ENCODE assay signal across 8 cellular contexts in the genomic region with DNA sequence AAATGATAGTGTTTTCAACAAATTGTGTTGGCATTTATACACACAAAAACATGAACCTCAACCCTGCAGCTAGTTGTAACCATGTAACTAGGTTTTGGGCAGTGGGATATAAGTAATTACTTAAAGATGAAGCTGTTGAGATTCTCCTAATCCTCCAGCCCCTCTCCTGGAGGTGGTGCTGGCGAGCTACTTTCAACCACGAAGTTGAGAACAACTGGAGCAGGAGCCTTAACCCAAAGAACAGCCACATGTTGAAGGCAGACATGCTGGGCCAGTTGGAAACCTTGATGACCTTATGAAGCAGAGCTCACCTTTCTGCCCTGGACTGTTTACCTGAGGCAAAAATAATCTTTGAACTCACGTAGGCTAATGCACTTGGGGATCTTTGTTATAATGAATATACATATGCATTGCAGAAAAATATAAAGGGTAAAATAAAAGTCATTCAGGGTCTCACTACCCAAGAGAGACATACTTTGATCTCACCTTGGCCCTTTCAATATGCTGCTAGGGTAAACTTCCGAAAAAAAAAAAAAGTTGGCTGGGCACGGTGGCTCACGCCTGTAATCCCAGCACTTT.
A peak's percentile ranks its signal among the peaks of the same experiment; 100 is the strongest.
DNase-seq lines count a peak whose midpoint lies in the region; ATAC-seq, FAIRE-seq and TF ChIP-seq lines count a peak whose summit lies in the region.

No MANE protein-coding gene starts in this region.

- no peak for ATAC-seq in GM21360 (IDR thresholded peaks at IDR 0.05; ENCODE audit: unreplicated experiment)

- no peak overlapping the region for H3K4me2 ChIP-seq in endothelial cell of umbilical vein (ENCODE audit: insufficient read depth, low read length)
- H3K4me2 ChIP-seq in neural cell (ENCODE audit: low read length), result no peak overlapping the region

- no peaks in the 10 kb centered on the region for H3K79me2 ChIP-seq in endothelial cell of umbilical vein (ENCODE audit: control insufficient read depth, insufficient read depth, low read length)
- H3K79me2 ChIP-seq in neural cell (replicated peaks; ENCODE audit: insufficient read depth, low read length), result no peaks in the 10 kb centered on the region

- H3K27me3 ChIP-seq in WERI-Rb-1 (ENCODE audit: insufficient read depth, low read depth, severe bottlenecking) (no peaks in the 10 kb centered on the region), endothelial cell of umbilical vein (ENCODE audit: control insufficient read depth in 2 of 2, insufficient read depth in 2 of 2, low read length in 2 of 2) (peaks cover 0 to 2% of the 10 kb centered on the region in 2 experiments), neural cell (ENCODE audit: insufficient read depth, low read depth, low read length) (no peaks in the 10 kb centered on the region)

- TF ChIP-seq RAD21 in Ishikawa (IDR thresholded peaks at IDR 0.05; ENCODE audit: low read depth) (peak; percentile 84), neural cell (conservative IDR thresholded peaks at IDR 0.05) (peak; percentile 52)

- TF ChIP-seq EP300 in Ishikawa (IDR thresholded peaks at IDR 0.05; ENCODE audit: borderline replicate concordance) (no peak), neural cell (conservative IDR thresholded peaks at IDR 0.05; ENCODE audit: poor library complexity, severe bottlenecking) (no peak)

- H3K27ac ChIP-seq in WERI-Rb-1 (no peak overlapping the region), endothelial cell of umbilical vein (ENCODE audit: insufficient read depth, low read depth, low read length) (no peak overlapping the region), neural cell (ENCODE audit: low read length) (no peak overlapping the region)

- H3K9ac ChIP-seq in endothelial cell of umbilical vein (replicated peaks; ENCODE audit: extremely low read depth, insufficient read depth, low read length) (no peak overlapping the region), neural cell (ENCODE audit: low read length) (no peak overlapping the region)

- peak; percentile 17 for DNase-seq in COLO668 (lab: John Stamatoyannopoulos, UW; ENCODE audit: unreplicated experiment)
- DNase-seq in WERI-Rb-1, result peak; percentile 47
- peak; percentile 88 for DNase-seq in endothelial cell of umbilical vein (ENCODE audit: low read depth, low spot score)
- DNase-seq in activated CD4-positive, CD25-positive, alpha-beta regulatory T cell treated with anti-CD3 and anti-CD28 coated beads, Interleukin-2, amount 50 U/mL, for 72 hours, result no peak
- DNase-seq in anterior cingulate cortex (lab: John Stamatoyannopoulos, UW), result no peak

- H3F3A ChIP-seq in neural cell (ENCODE audit: insufficient read depth, low read length, poor library complexity, severe bottlenecking), result no peaks in the 10 kb centered on the region

- dilution Hi-C loops in endothelial cell of umbilical vein (cut with MboI; ENCODE audit: extremely low pct_ligation_motif_present, low sequenced_read_pairs), result no loop called here

- intact Hi-C loops in endothelial cell of umbilical vein (cut with micrococcal nuclease), result loop anchor here (1.0 to 2.0 kb wide), 7 partner anchors 88 to 422 kb away; a partner anchor contains a TSS

- no peaks in the 10 kb centered on the region for H3K36me3 ChIP-seq in WERI-Rb-1
- H3K36me3 ChIP-seq in endothelial cell of umbilical vein (ENCODE audit: control insufficient read depth in 2 of 2, extremely low read depth in 1 of 2, insufficient read depth in 2 of 2, low read length in 2 of 2), result no peaks in the 10 kb centered on the region
- H3K36me3 ChIP-seq in neural cell (ENCODE audit: insufficient read depth, low read length), result no peaks in the 10 kb centered on the region

- peak; percentile 12 for FAIRE-seq in endothelial cell of umbilical vein (lab: Jason Lieb, UNC)

- no peaks in the 10 kb centered on the region for H3K9me1 ChIP-seq in endothelial cell of umbilical vein (replicated peaks; ENCODE audit: control insufficient read depth, extremely low read depth, insufficient read depth, low read length)

- no peak for TF ChIP-seq POLR2A in endothelial cell of umbilical vein (IDR thresholded peaks at IDR 0.05; ENCODE audit: low read depth, low read length)

- no peaks in the 10 kb centered on the region for H4K20me1 ChIP-seq in endothelial cell of umbilical vein (replicated peaks; ENCODE audit: control insufficient read depth, extremely low read depth, insufficient read depth, low read length)
- H4K20me1 ChIP-seq in neural cell (ENCODE audit: insufficient read depth), result no peaks in the 10 kb centered on the region

- TF ChIP-seq CTCF in WERI-Rb-1 (IDR thresholded peaks at IDR 0.05; ENCODE audit: low read depth, low read length), result peak; percentile 51; the same call in 1 of the 2 replicates
- TF ChIP-seq CTCF in endothelial cell of umbilical vein (IDR thresholded peaks at IDR 0.05; ENCODE audit: extremely low read depth in 1 of 2, insufficient read depth in 1 of 2, low read depth in 1 of 2, low read length in 2 of 2), result peak; percentile 68 to 71
- peak; percentile 39 for TF ChIP-seq CTCF in neural cell (IDR thresholded peaks at IDR 0.05; ENCODE audit: poor library complexity, severe bottlenecking)

- H3K9me2 ChIP-seq in neural cell (ENCODE audit: insufficient read depth, low read length), result no peaks in the 10 kb centered on the region

- POLR2A ChIA-PET in endothelial cell of umbilical vein (lab: Charles Lee), result interaction anchor here (1.1 kb wide), 1 partner anchor 167 kb away, joined by 3 read pairs; a partner anchor contains a TSS

- no TSS peak for BruUV-seq in endothelial cell of umbilical vein (replicated peaks; lab: Mats Ljungman, UMichigan)

- CTCF ChIA-PET in endothelial cell of umbilical vein (lab: Charles Lee), result interaction anchor here (0.5 to 4.2 kb wide), 54 partner anchors 9 to 458 kb away, joined by 3 to 104 read pairs (median 5); a partner anchor contains a TSS

- no peak overlapping the region for H2AFZ ChIP-seq in endothelial cell of umbilical vein (ENCODE audit: low read depth, low read length)
- no peak overlapping the region for H2AFZ ChIP-seq in neural cell (ENCODE audit: low read depth, low read length)

- H3K4me1 ChIP-seq in endothelial cell of umbilical vein (ENCODE audit: control insufficient read depth, extremely low read depth, insufficient read depth, low read length), result no peaks in the 10 kb centered on the region

- H3K9me3 ChIP-seq in WERI-Rb-1 (ENCODE audit: severe bottlenecking) (no peaks in the 10 kb centered on the region), endothelial cell of umbilical vein (replicated peaks; ENCODE audit: control insufficient read depth, insufficient read depth, low read length) (no peaks in the 10 kb centered on the region), neural cell (ENCODE audit: low read length) (no peaks in the 10 kb centered on the region)

- H3K4me3 ChIP-seq in WERI-Rb-1 (ENCODE audit: low read depth, low read length) (no peak overlapping the region), endothelial cell of umbilical vein (replicated peaks in 1 of 3; ENCODE audit: insufficient read depth in 1 of 3, low read depth in 1 of 3, low read length in 3 of 3) (no peak overlapping the region), neural cell (ENCODE audit: low read length) (no peak overlapping the region)

TF ChIP-seq in Ishikawa, 13 proteins besides CTCF, POLR2A, EP300 and RAD21 (continues in another document):
- TF ChIP-seq, protein P1, sequence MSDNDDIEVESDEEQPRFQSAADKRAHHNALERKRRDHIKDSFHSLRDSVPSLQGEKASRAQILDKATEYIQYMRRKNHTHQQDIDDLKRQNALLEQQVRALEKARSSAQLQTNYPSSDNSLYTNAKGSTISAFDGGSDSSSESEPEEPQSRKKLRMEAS (IDR thresholded peaks at IDR 0.05), result no peak
- TF ChIP-seq TCF12 (IDR thresholded peaks at IDR 0.05; ENCODE audit: low read depth) (no peak), FOXM1 (IDR thresholded peaks at IDR 0.05; ENCODE audit: borderline replicate concordance, low read depth) (no peak), CEBPB (IDR thresholded peaks at IDR 0.05) (no peak), TAF1 (IDR thresholded peaks at IDR 0.05; ENCODE audit: low read depth) (no peak)

TF ChIP-seq in endothelial cell of umbilical vein, 7 proteins besides CTCF, POLR2A, EP300 and RAD21:
- TF ChIP-seq JUN (IDR thresholded peaks at IDR 0.05; ENCODE audit: borderline replicate concordance, insufficient read depth, insufficient read length, low read depth), result no peak
- no peak for TF ChIP-seq MYC (IDR thresholded peaks at IDR 0.05; ENCODE audit: low read depth, low read length)
- TF ChIP-seq, protein P1 (IDR thresholded peaks at IDR 0.05; ENCODE audit: insufficient read depth, insufficient read length), result no peak
- no peak for TF ChIP-seq POLR2AphosphoS5 (IDR thresholded peaks at IDR 0.05; ENCODE audit: insufficient read depth, low read depth, low read length)
- TF ChIP-seq EZH2 (IDR thresholded peaks at IDR 0.05; ENCODE audit: borderline replicate concordance, low read depth, low read length, severe bottlenecking), result no peak
- no peak for TF ChIP-seq GATA2 (IDR thresholded peaks at IDR 0.05; ENCODE audit: insufficient read depth, insufficient read length, low read depth, low read length)
- no peak for TF ChIP-seq FOS (IDR thresholded peaks at IDR 0.05; ENCODE audit: borderline replicate concordance, insufficient read depth, low read length)

TF ChIP-seq in neural cell, 6 proteins besides CTCF, POLR2A, EP300 and RAD21:
- TF ChIP-seq SMC3 (conservative IDR thresholded peaks at IDR 0.05; ENCODE audit: poor library complexity) (peak; percentile 42), POLR2AphosphoS5 (IDR thresholded peaks at IDR 0.05) (no peak)

Comparison
In these comparisons a context has a peak if more than half of its experiments do, and no peak if none do; other contexts are left out.
1. DNase-seq: peak in COLO668 (single experiment), WERI-Rb-1 (single experiment) and endothelial cell of umbilical vein (single experiment); none in activated CD4-positive, CD25-positive, alpha-beta regulatory T cell treated with anti-CD3 and anti-CD28 coated beads, Interleukin-2, amount 50 U/mL, for 72 hours (single experiment) and anterior cingulate cortex (0 of 58).
2. Peak in every context shown above with its lines, with median percentiles within 50 percentile points of each other: CTCF ChIP-seq.